ENCODE assay signal across 1 cellular context in genomic region chr7:46909601-46910051, GRCh38.
TF ChIP-seq lines count a peak whose summit lies in the region.

No MANE protein-coding gene starts in this region.

TF ChIP-seq in H1, 55 proteins besides CTCF, POLR2A, EP300 and RAD21 (continued from another document):
- TF ChIP-seq GABPA (IDR thresholded peaks at IDR 0.05; ENCODE audit: borderline replicate concordance, insufficient read depth, low read length) (no peak), ATF2 (IDR thresholded peaks at IDR 0.05; ENCODE audit: low read length) (no peak), E2F6 (IDR thresholded peaks at IDR 0.05) (no peak), TAF1 (IDR thresholded peaks at IDR 0.05; ENCODE audit: low read depth, low read length) (no peak), SP1 (IDR thresholded peaks at IDR 0.05; ENCODE audit: low read depth, low read length) (no peak), TBP (IDR thresholded peaks at IDR 0.05; ENCODE audit: low read depth, low read length) (no peak), SP2 (IDR thresholded peaks at IDR 0.05; ENCODE audit: low read length) (no peak), MAX (IDR thresholded peaks at IDR 0.05) (no peak)
